8 cellular contexts compared by ENCODE assay signal in the genomic region with DNA sequence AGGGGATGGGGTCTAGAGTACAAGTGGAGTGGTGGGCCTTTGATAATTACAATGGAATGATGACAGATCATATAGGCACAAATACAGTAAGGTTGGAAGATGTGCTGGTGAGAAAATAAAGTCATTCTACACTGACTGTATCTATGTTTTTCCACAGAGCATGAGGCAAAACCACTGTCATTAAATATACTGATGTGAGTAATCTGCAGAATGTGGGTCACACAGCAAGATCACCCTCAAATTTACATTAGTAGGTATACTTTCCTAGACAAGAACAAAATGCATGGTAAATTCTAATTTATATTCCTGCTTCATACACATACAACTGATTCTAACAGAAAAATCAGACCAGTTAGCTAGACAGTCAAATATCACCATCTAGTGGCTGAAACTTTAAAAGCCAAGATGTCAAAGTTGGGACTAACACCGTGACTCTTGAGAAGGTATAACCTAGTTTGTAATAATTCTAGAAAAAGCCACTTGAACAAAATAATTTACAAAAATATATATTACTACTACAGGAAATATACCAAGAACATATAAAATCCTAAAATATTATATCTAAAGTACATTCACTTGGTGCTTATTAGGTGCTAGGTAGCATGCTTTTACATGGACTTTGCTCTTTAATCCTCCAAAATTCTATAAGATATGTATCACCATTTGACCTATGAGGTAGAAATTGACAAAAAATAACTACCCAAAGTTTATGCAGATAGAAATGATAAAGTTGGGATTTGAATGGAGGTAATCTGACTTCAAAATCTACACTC. TPM values are rescaled to one million over a fixed set of nuclear protein-coding genes. Genes with fewer than 3 reads are reported as not detected.
DNase-seq lines count a peak whose midpoint lies in the region; ATAC-seq, FAIRE-seq and TF ChIP-seq lines count a peak whose summit lies in the region.

No MANE protein-coding gene starts in this region.

- no peak overlapping the region for H3K27ac ChIP-seq in K562 (ENCODE audit: extremely low read depth, low read depth, low read length)
- no peak overlapping the region for H3K27ac ChIP-seq in keratinocyte (ENCODE audit: control insufficient read depth, insufficient read depth, low read length)
- H3K27ac ChIP-seq in testis: no peak overlapping the region

- no peak for TF ChIP-seq POLR2A in K562 (conservative IDR thresholded peaks at IDR 0.05)
- TF ChIP-seq POLR2A in testis (IDR thresholded peaks at IDR 0.05): no peak

- CTCF ChIA-PET in AG04449 (lab: Yijun Ruan, JAX) (interaction anchor here (1.0 to 6.1 kb wide), 17 partner anchors 9 to 1164 kb away, joined by 3 to 76 read pairs (median 6); a partner anchor contains a TSS), K562 (lab: Yijun Ruan, JAX; ENCODE audit: low intra/inter-chr PET ratio) (interaction anchor here (0.5 to 2.0 kb wide), 7 partner anchors 10 to 1158 kb away, joined by 3 to 9 read pairs (median 4); no protein-coding TSS in a partner anchor)

- dilution Hi-C loops in keratinocyte (cut with MboI; ENCODE audit: extremely low pct_ligation_motif_present, low sequenced_read_pairs): no loop called here

- POLR2A ChIA-PET in AG04449 (lab: Yijun Ruan, JAX) (no interaction called here), K562 (lab: Yijun Ruan, JAX) (interaction anchor here (0.6 kb wide), 1 partner anchor 388 kb away, joined by 3 read pairs; no protein-coding TSS in a partner anchor)

- H3K36me3 ChIP-seq in K562 (ENCODE audit: control insufficient read depth, insufficient read depth, low read length) (peaks cover 6% of the 10 kb centered on the region; the same call in 1 of the 3 replicates), keratinocyte (ENCODE audit: control insufficient read depth in 2 of 2, extremely low read depth in 1 of 2, insufficient read depth in 2 of 2, low read length in 2 of 2) (peaks cover 0 to 3% of the 10 kb centered on the region in 2 experiments), testis (ENCODE audit: low read depth, missing control alignments) (no peaks in the 10 kb centered on the region)

- WGBS in K562 (ENCODE audit: insufficient coverage, low coverage, missing lambda C conversion rate): 7% methylated on average over 1 of the region's 1 CpG
- 24 to 36% methylated on average over 1 of the region's 1 CpG for WGBS in testis, 2 donors

- in situ Hi-C loops in K562 (cut with MboI): no loop called here

- peak; percentile 79 for FAIRE-seq in K562 (lab: Jason Lieb, UNC)
- no peak for FAIRE-seq in keratinocyte (lab: Jason Lieb, UNC)

- no peak overlapping the region for H3K9ac ChIP-seq in K562 (ENCODE audit: insufficient read depth in 1 of 2, low read depth in 2 of 2, low read length in 2 of 2)
- no peak overlapping the region for H3K9ac ChIP-seq in keratinocyte (ENCODE audit: control insufficient read depth, extremely low read depth, insufficient read depth, low read length)

- H3K79me2 ChIP-seq in K562 (ENCODE audit: control insufficient read depth, insufficient read depth, low read length) (no peaks in the 10 kb centered on the region), keratinocyte (ENCODE audit: control insufficient read depth, insufficient read depth, low read length) (no peaks in the 10 kb centered on the region)

- TF ChIP-seq CTCF in AG04449 (IDR thresholded peaks at IDR 0.05; ENCODE audit: insufficient read depth, low read length, missing control alignments) (peak; percentile 52), GM12873 (IDR thresholded peaks at IDR 0.05; ENCODE audit: insufficient read depth, low read depth, low read length, missing control alignments) (peak; percentile 58), K562 (IDR thresholded peaks at IDR 0.05 in 2 of 3, conservative IDR thresholded peaks at IDR 0.05 in 1 of 3; ENCODE audit: insufficient read depth in 2 of 3, low read depth in 1 of 3, low read length in 3 of 3) (peak; percentile 57 to 87 (median 65); a peak in 5 of 6 replicates), keratinocyte (optimal IDR thresholded peaks at IDR 0.05 in 1 of 3, IDR thresholded peaks at IDR 0.05 in 1 of 3, conservative IDR thresholded peaks at IDR 0.05 in 1 of 3; ENCODE audit: extremely low read depth in 1 of 3, insufficient read depth in 2 of 3, low read length in 3 of 3) (peak in 2 of 3 experiments; percentile 54 to 58), testis (IDR thresholded peaks at IDR 0.05) (peak; percentile 48 to 62 (median 51))

- H2AFZ ChIP-seq in K562 (ENCODE audit: low read depth, low read length): no peak overlapping the region
- no peak overlapping the region for H2AFZ ChIP-seq in keratinocyte (ENCODE audit: control insufficient read depth, low read length)

- H3K27me3 ChIP-seq in K562 (ENCODE audit: control insufficient read depth in 2 of 2, insufficient read depth in 2 of 2, low read length in 2 of 2) (no peaks in the 10 kb centered on the region), keratinocyte (ENCODE audit: control insufficient read depth, extremely low read depth, insufficient read depth, low read length) (no peaks in the 10 kb centered on the region), testis (no peaks in the 10 kb centered on the region)

- H3K4me1 ChIP-seq in K562 (replicated peaks in 1 of 2; ENCODE audit: control insufficient read depth in 2 of 2, insufficient read depth in 2 of 2, low read length in 2 of 2) (peaks cover 0 to 7% of the 10 kb centered on the region in 2 experiments; a peak in 2 of 5 replicates), keratinocyte (ENCODE audit: control insufficient read depth, extremely low read depth, insufficient read depth, low read length) (peaks cover 14% of the 10 kb centered on the region), testis (no peaks in the 10 kb centered on the region)

- peak; percentile 73 to 86 for TF ChIP-seq RAD21 in K562 (CRISPR knock-in tag; conservative IDR thresholded peaks at IDR 0.05 in 1 of 2, IDR thresholded peaks at IDR 0.05 in 1 of 2)

- no peak overlapping the region for H3K4me3 ChIP-seq in AG04449 (ENCODE audit: low read depth, low read length)
- H3K4me3 ChIP-seq in K562: no peak overlapping the region
- no peak overlapping the region for H3K4me3 ChIP-seq in keratinocyte (ENCODE audit: control insufficient read depth in 2 of 3, extremely low read depth in 1 of 3, insufficient read depth in 2 of 3, low read depth in 1 of 3, low read length in 3 of 3)
- no peak overlapping the region for H3K4me3 ChIP-seq in testis

- H3K4me2 ChIP-seq in K562 (ENCODE audit: insufficient read depth, low read length) (no peak overlapping the region), keratinocyte (ENCODE audit: control insufficient read depth, extremely low read depth, insufficient read depth, low read depth, low read length) (no peak overlapping the region)

- H3K9me3 ChIP-seq in K562 (replicated peaks; ENCODE audit: control insufficient read depth, insufficient read depth, low read depth, low read length): peaks cover 4% of the 10 kb centered on the region; the same call in 1 of the 2 replicates
- no peaks in the 10 kb centered on the region for H3K9me3 ChIP-seq in keratinocyte (ENCODE audit: control insufficient read depth, low read depth, low read length)
- no peaks in the 10 kb centered on the region for H3K9me3 ChIP-seq in testis

- intact Hi-C loops in K562 (cut with micrococcal nuclease): loop anchor here (1.0 to 5.0 kb wide), 4 partner anchors 48 to 1021 kb away; no protein-coding TSS in a partner anchor
- intact Hi-C loops in testis (cut with DNase I; ENCODE audit: low total_unique reads): no loop called here

- no peak for DNase-seq in AG04449 (ENCODE audit: low read depth, low spot score)
- DNase-seq in NCI-H524 treated with DMSO at 0.1 percent for 48 hours (lab: John Stamatoyannopoulos, UW): peak; percentile 2
- peak; percentile 55 to 73 (median 62) for DNase-seq in K562 (ENCODE audit: extremely low read depth in 1 of 4, low spot score in 3 of 4)
- DNase-seq in keratinocyte (ENCODE audit: low read depth, low spot score): peak; percentile 17
- no peak for DNase-seq in testis
- no peak for DNase-seq in epidermal melanocyte (ENCODE audit: insufficient read length, low spot score)

- no peaks in the 10 kb centered on the region for H3K9me1 ChIP-seq in K562 (ENCODE audit: control insufficient read depth, insufficient read depth, low read length)
- H3K9me1 ChIP-seq in keratinocyte (ENCODE audit: control insufficient read depth, extremely low read depth, insufficient read depth, low read length): no peaks in the 10 kb centered on the region

- H4K20me1 ChIP-seq in K562 (replicated peaks; ENCODE audit: control insufficient read depth, insufficient read depth, low read length): peaks cover 3% of the 10 kb centered on the region; the same call in 1 of the 2 replicates
- H4K20me1 ChIP-seq in keratinocyte (ENCODE audit: control insufficient read depth, extremely low read depth, insufficient read depth, low read length): no peaks in the 10 kb centered on the region

- ATAC-seq in HG03060 (IDR thresholded peaks at IDR 0.05; ENCODE audit: low read depth, unreplicated experiment) (peak; percentile 81), K562 (peak; percentile 92)

- no peak for TF ChIP-seq EP300 in K562 (IDR thresholded peaks at IDR 0.05; ENCODE audit: low read length)

- BruUV-seq in K562 (replicated peaks; lab: Mats Ljungman, UMichigan): no TSS peak

RNA-seq across cellular contexts. Expression of a gene that starts 19.5 kb away (rescaled TPM):
- 6.4 and 9.6 TPM in 2 replicates for total RNA-seq in K562 (2011; cell fraction: chromatin; rRNA removed; ENCODE audit: low replicate concordance)
- 1.7 and 2.3 TPM in 2 replicates for total RNA-seq in K562 (2011; cell fraction: nucleolus; rRNA removed)
- total RNA-seq in K562 (2011; cell fraction: nucleoplasm; rRNA removed): 3.5 and 6.2 TPM in 2 replicates
- total RNA-seq in K562 (2014; rRNA removed) (9.3 and 21.6 TPM in 2 replicates), K562 (2014; rRNA removed; fragmentation: Illumina TruSeq; extraction: Trizol) (21.7 and 25.8 TPM in 2 replicates), K562 (2015; rRNA removed; fragmentation: Illumina TruSeq; extraction: Trizol) (21.6 and 21.9 TPM in 2 replicates), K562 (2021) (11.5 and 12.1 TPM in 2 replicates), testis (10 to 100 TPM; 14.7 to 15.2 TPM)
- polyA plus RNA-seq in K562 (2011; rRNA removed) (9.1 and 13.3 TPM in 2 replicates), K562 (2014; fragmentation: Illumina TruSeq; extraction: Trizol) (18.2 and 18.9 TPM in 2 replicates), K562 (2014; fragmentation: Nextera tagmentation; extraction: Ambion mirVana) (10 to 100 TPM; 21.1 to 24.9 TPM), K562 (2014; rRNA removed) (11.9 and 13.5 TPM in 2 replicates), keratinocyte (3.6 to 7.1 TPM (median 3.7 TPM) in 3 replicates), testis (ENCODE audit: insufficient read depth, low read depth, low replicate concordance) (16.5 TPM)
- 0.81 and 2.6 TPM in 2 replicates for polyA plus RNA-seq in K562 (2011; cell fraction: cytosol; rRNA removed)
- 2.8 and 3.3 TPM in 2 replicates for polyA plus RNA-seq in K562 (2011; cell fraction: nucleus; rRNA removed)
- 8.2 and 10.4 TPM in 2 replicates for polyA plus RNA-seq in K562 (2012)
- 23.7 and 30.5 TPM in 2 replicates for polyA minus RNA-seq in K562 (2011; rRNA and poly(A)+ RNA removed)
- polyA minus RNA-seq in K562 (2011; cell fraction: cytosol; rRNA and poly(A)+ RNA removed): 9.7 and 11.4 TPM in 2 replicates
- polyA minus RNA-seq in K562 (2011; cell fraction: nucleus; rRNA and poly(A)+ RNA removed): 2.8 and 5.7 TPM in 2 replicates
- polyA plus RNA-seq in keratinocyte (2011; ENCODE audit: low read depth): 13.7 TPM
- 3.1 and 5.6 TPM in 2 replicates for polyA plus RNA-seq in keratinocyte (2011; cell fraction: cytosol; rRNA removed)
- polyA plus RNA-seq in keratinocyte (2011; cell fraction: nucleus; rRNA removed): 4.2 and 7.2 TPM in 2 replicates
- polyA plus RNA-seq in keratinocyte (2012; ENCODE audit: low replicate concordance): 5.0 and 7.6 TPM in 2 replicates
- 3.6 to 10.5 TPM in 2 of 3 replicates, not detected in the other for polyA minus RNA-seq in keratinocyte
- 5.9 TPM for polyA minus RNA-seq in keratinocyte (2011; cell fraction: cytosol; rRNA and poly(A)+ RNA removed)
- 3.1 and 4.8 TPM in 2 replicates for polyA minus RNA-seq in keratinocyte (2011; cell fraction: nucleus; rRNA and poly(A)+ RNA removed)

RNA-seq across cellular contexts. Expression of a gene that starts 56.6 kb away (rescaled TPM):
- total RNA-seq in K562 (2011; cell fraction: chromatin; rRNA removed; ENCODE audit: low replicate concordance): not detected in 2 replicates
- not detected in 2 replicates for total RNA-seq in K562 (2011; cell fraction: nucleolus; rRNA removed)
- total RNA-seq in K562 (2011; cell fraction: nucleoplasm; rRNA removed): not detected in 2 replicates
- total RNA-seq in K562 (2014; rRNA removed) (not detected in 2 replicates), K562 (2014; rRNA removed; fragmentation: Illumina TruSeq; extraction: Trizol) (not detected in 2 replicates), K562 (2015; rRNA removed; fragmentation: Illumina TruSeq; extraction: Trizol) (not detected in 2 replicates), K562 (2021) (0.11 and 0.31 TPM in 2 replicates), testis (10 to 100 TPM; 10.1 to 10.4 TPM)
- polyA plus RNA-seq in K562 (2011; rRNA removed) (not detected in 2 replicates), K562 (2014; fragmentation: Illumina TruSeq; extraction: Trizol) (not detected in 2 replicates), K562 (2014; fragmentation: Nextera tagmentation; extraction: Ambion mirVana) (not detected), K562 (2014; rRNA removed) (not detected in 2 replicates), keratinocyte (7.5 to 12.2 TPM (median 9.5 TPM) in 3 replicates), testis (ENCODE audit: insufficient read depth, low read depth, low replicate concordance) (8.7 TPM)
- not detected in 2 replicates for polyA plus RNA-seq in K562 (2011; cell fraction: cytosol; rRNA removed)
- not detected in 2 replicates for polyA plus RNA-seq in K562 (2011; cell fraction: nucleus; rRNA removed)
- polyA plus RNA-seq in K562 (2012): not detected in 2 replicates
- polyA minus RNA-seq in K562 (2011; rRNA and poly(A)+ RNA removed): not detected in 2 replicates
- not detected in 2 replicates for polyA minus RNA-seq in K562 (2011; cell fraction: cytosol; rRNA and poly(A)+ RNA removed)
- polyA minus RNA-seq in K562 (2011; cell fraction: nucleus; rRNA and poly(A)+ RNA removed): not detected in 2 replicates
- polyA plus RNA-seq in keratinocyte (2011; ENCODE audit: low read depth): 2.9 TPM
- 6.0 and 7.3 TPM in 2 replicates for polyA plus RNA-seq in keratinocyte (2011; cell fraction: cytosol; rRNA removed)
- 16.4 and 19.3 TPM in 2 replicates for polyA plus RNA-seq in keratinocyte (2011; cell fraction: nucleus; rRNA removed)
- 4.0 and 8.4 TPM in 2 replicates for polyA plus RNA-seq in keratinocyte (2012; ENCODE audit: low replicate concordance)
- 9.8 to 18.0 TPM (median 12.5 TPM) in 3 replicates for polyA minus RNA-seq in keratinocyte
- polyA minus RNA-seq in keratinocyte (2011; cell fraction: cytosol; rRNA and poly(A)+ RNA removed): 50.8 TPM
- polyA minus RNA-seq in keratinocyte (2011; cell fraction: nucleus; rRNA and poly(A)+ RNA removed): 42.4 and 43.2 TPM in 2 replicates

Comparison
In these comparisons a context has a peak if more than half of its experiments do, and no peak if none do; other contexts are left out.
1. DNase-seq: peak in NCI-H524 treated with DMSO at 0.1 percent for 48 hours (single experiment), K562 (4 of 4) and keratinocyte (single experiment); none in AG04449 (single experiment), testis (single experiment) and epidermal melanocyte (single experiment).
2. Peak in every context shown above with its lines, with median percentiles within 50 percentile points of each other: CTCF ChIP-seq.